In the genomic region with DNA sequence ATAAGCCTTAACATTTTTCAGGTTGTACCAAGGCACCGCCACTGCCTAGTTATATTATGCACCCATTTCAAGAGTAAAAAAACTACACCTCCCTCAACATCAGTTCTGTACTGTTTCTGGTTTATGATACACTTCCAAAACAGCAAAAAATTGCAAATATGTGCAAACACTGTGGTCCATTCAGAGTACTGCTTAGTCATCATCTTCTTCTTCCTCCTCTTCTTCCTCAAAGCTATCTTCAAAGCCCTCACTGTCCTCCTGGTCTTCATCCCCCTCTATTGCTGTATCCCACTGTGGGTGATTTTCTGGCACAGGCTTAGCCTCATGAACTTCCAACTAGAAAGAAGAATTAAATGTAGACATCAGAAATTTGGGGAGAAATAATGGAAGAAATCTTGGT, we compare ENCODE assay signal across 1 cellular context.
TF ChIP-seq lines count a peak whose summit lies in the region.

No MANE protein-coding gene starts in this region.

TF ChIP-seq in IMR-90, 13 proteins besides CTCF, POLR2A, EP300 and RAD21:
- peak; percentile 61 for TF ChIP-seq MAFK (IDR thresholded peaks at IDR 0.05; ENCODE audit: low read depth, low read length)
